ENCODE assay signal across 8 cellular contexts in genomic region chr2:138829326-138829725, GRCh38. TPM values are rescaled to one million over a fixed set of nuclear protein-coding genes. Genes with fewer than 3 reads are reported as not detected.
DNase-seq lines count a peak whose midpoint lies in the region; ATAC-seq and TF ChIP-seq lines count a peak whose summit lies in the region.

No MANE protein-coding gene starts in this region.

- ATAC-seq in left ventricle myocardium superior (peak; percentile 42), HG03521 (IDR thresholded peaks at IDR 0.05; ENCODE audit: unreplicated experiment) (no peak)
- ATAC-seq in stimulated activated memory B cell treated with anti-CD40 and anti-IgM and Interleukin-4, amounts not matched to agents 10 μg/mL and 1 μg/mL and 100 μg/mL, for 72 hours, result peak; percentile 60

- no peaks in the 10 kb centered on the region for H3K27me3 Mint-ChIP-seq in stimulated activated memory B cell treated with anti-CD40 and anti-IgM and Interleukin-4, amounts not matched to agents 10 μg/mL and 1 μg/mL and 100 μg/mL, for 72 hours

- H3K36me3 Mint-ChIP-seq in stimulated activated memory B cell treated with anti-CD40 and anti-IgM and Interleukin-4, amounts not matched to agents 10 μg/mL and 1 μg/mL and 100 μg/mL, for 72 hours, result no peaks in the 10 kb centered on the region

- DNase-seq in activated T-cell treated with anti-CD3 and anti-CD28 coated beads, Interleukin-2, amount 50 U/mL, for 1 hour, result peak; percentile 20
- DNase-seq in activated T-cell treated with anti-CD3 and anti-CD28 coated beads for 4 hours (no peak), HEK293T (ENCODE audit: extremely low spot score) (peak; percentile 62), NCI-H1694 treated with DMSO at 0.1 percent for 48 hours (lab: John Stamatoyannopoulos, UW) (peak; percentile 73), left ventricle myocardium superior (peak; percentile 40)
- peak; percentile 39 for DNase-seq in activated CD4-positive, alpha-beta T cell treated with anti-CD3 and anti-CD28 coated beads for 48 hours

- no peak overlapping the region for H3K27ac Mint-ChIP-seq in stimulated activated memory B cell treated with anti-CD40 and anti-IgM and Interleukin-4, amounts not matched to agents 10 μg/mL and 1 μg/mL and 100 μg/mL, for 72 hours

- CTCF ChIA-PET in HEK293T (lab: Yijun Ruan, JAX), result interaction anchor here (0.6 to 1.7 kb wide), 4 partner anchors 14 to 941 kb away, joined by 3 to 4 read pairs (median 4); no protein-coding TSS in a partner anchor

- intact Hi-C loops in left ventricle myocardium superior (cut with micrococcal nuclease), result loop anchor here (5.0 kb wide), 1 partner anchor 917 kb away; no protein-coding TSS in a partner anchor

- POLR2A ChIA-PET in HEK293T (lab: Yijun Ruan, JAX), result no interaction called here

- no peaks in the 10 kb centered on the region for H3K4me1 Mint-ChIP-seq in stimulated activated memory B cell treated with anti-CD40 and anti-IgM and Interleukin-4, amounts not matched to agents 10 μg/mL and 1 μg/mL and 100 μg/mL, for 72 hours

- no peak overlapping the region for H3K4me3 Mint-ChIP-seq in stimulated activated memory B cell treated with anti-CD40 and anti-IgM and Interleukin-4, amounts not matched to agents 10 μg/mL and 1 μg/mL and 100 μg/mL, for 72 hours

- no peaks in the 10 kb centered on the region for H3K9me3 Mint-ChIP-seq in stimulated activated memory B cell treated with anti-CD40 and anti-IgM and Interleukin-4, amounts not matched to agents 10 μg/mL and 1 μg/mL and 100 μg/mL, for 72 hours

TF ChIP-seq in HEK293T, 16 proteins besides CTCF, POLR2A, EP300 and RAD21:
- TF ChIP-seq CTBP1 (IDR thresholded peaks at IDR 0.05; ENCODE audit: borderline replicate concordance) (no peak), ARNT (IDR thresholded peaks at IDR 0.05) (no peak), FOXM1 (IDR thresholded peaks at IDR 0.05; ENCODE audit: borderline replicate concordance) (no peak), ELF4 (IDR thresholded peaks at IDR 0.05) (no peak)

RNA-seq across cellular contexts. Expression of gene NXPH2, which starts 49.1 kb away (rescaled TPM):
- not detected for total RNA-seq in left ventricle myocardium superior
